14 cellular contexts compared by ENCODE assay signal in the genomic region with DNA sequence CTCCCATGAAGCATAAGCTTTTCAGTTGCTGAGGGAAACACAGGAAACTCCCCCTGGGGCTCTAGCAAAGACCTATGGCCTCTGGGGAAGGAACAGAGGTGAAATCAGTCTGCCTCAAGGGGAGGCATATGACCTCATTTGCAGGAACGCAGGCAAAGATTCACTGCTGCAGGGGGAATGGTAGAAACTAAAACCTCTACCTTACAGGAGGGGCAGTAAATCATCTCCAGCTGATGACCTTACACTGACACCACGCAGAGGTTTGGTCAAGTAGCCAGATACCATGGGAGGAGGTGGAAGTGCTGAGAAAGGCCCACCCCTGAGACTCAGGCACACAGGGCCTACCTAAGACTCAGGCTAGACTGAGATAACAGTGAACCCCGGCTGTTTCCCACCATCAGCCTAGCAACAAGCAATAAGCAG.
DNase-seq lines count a peak whose midpoint lies in the region; ATAC-seq lines count a peak whose summit lies in the region.
"Had no signal": no experiment of that assay in that cellular context is flagged by ENCODE, and none has a peak within 500 bp of the region (broad histone marks: within the 10 kb centered on the region; RNA-seq: fewer than 3 reads in every experiment).

No MANE protein-coding gene starts in this region.

- peaks cover 3% of the 10 kb centered on the region for H3K9me3 Mint-ChIP-seq in activated CD4-positive, alpha-beta T cell treated with anti-CD3 and anti-CD28 coated beads for 36 hours (ENCODE audit: low read depth)
- H3K9me3 Mint-ChIP-seq: central memory CD8-positive, alpha-beta T cell had no signal

- POLR2A ChIA-PET in activated CD4-positive, alpha-beta T cell treated with anti-CD3 and anti-CD28 coated beads for 36 hours (lab: Charles Lee) = no interaction called here

- peak; percentile 31 for DNase-seq in kidney glomerular epithelial cell (lab: John Stamatoyannopoulos, UW)
- DNase-seq in activated CD4-positive, alpha-beta T cell treated with anti-CD3 and anti-CD28 coated beads for 36 hours = no peak
- no peak for DNase-seq in activated naive CD4-positive, alpha-beta T cell (lab: John Stamatoyannopoulos, UW)
- DNase-seq in AG20443 (ENCODE audit: low spot score) = no peak
- DNase-seq: activated CD4-positive, alpha-beta T cell treated with anti-CD3 and anti-CD28 coated beads for 48 hours; activated gamma-delta T cell treated with Interleukin-2 at 50 U/mL for 16 hours; naive thymus-derived CD8-positive, alpha-beta T cell; NCI-H2029; SW 1271 had no signal

- peaks cover 2% of the 10 kb centered on the region for H3K4me1 Mint-ChIP-seq in activated CD4-positive, alpha-beta T cell treated with anti-CD3 and anti-CD28 coated beads for 36 hours
- H3K4me1 Mint-ChIP-seq: central memory CD8-positive, alpha-beta T cell; naive thymus-derived CD8-positive, alpha-beta T cell had no signal

- intact Hi-C loops in activated CD4-positive, alpha-beta T cell treated with anti-CD3 and anti-CD28 coated beads for 36 hours (cut with DNase I, micrococcal nuclease) = no loop called here

- peaks cover 65% of the 10 kb centered on the region for H3K36me3 Mint-ChIP-seq in activated CD4-positive, alpha-beta T cell treated with anti-CD3 and anti-CD28 coated beads for 36 hours (ENCODE audit: low read depth)

- ATAC-seq in GM18861 (IDR thresholded peaks at IDR 0.05; ENCODE audit: unreplicated experiment) (peak; percentile 54), GM21786 (IDR thresholded peaks at IDR 0.05; ENCODE audit: unreplicated experiment) (peak; percentile 93), HG03460 (IDR thresholded peaks at IDR 0.05; ENCODE audit: unreplicated experiment) (peak; percentile 71), HG02981 (IDR thresholded peaks at IDR 0.05; ENCODE audit: unreplicated experiment) (no peak)
- no peak for ATAC-seq in activated CD4-positive, alpha-beta T cell treated with anti-CD3 and anti-CD28 coated beads for 36 hours
- ATAC-seq: naive thymus-derived CD8-positive, alpha-beta T cell had no signal

- H3K27me3 Mint-ChIP-seq in activated CD4-positive, alpha-beta T cell treated with anti-CD3 and anti-CD28 coated beads for 36 hours = no peaks in the 10 kb centered on the region
- H3K27me3 Mint-ChIP-seq: central memory CD8-positive, alpha-beta T cell; naive thymus-derived CD8-positive, alpha-beta T cell had no signal

- no peak overlapping the region for H3K4me3 Mint-ChIP-seq in activated CD4-positive, alpha-beta T cell treated with anti-CD3 and anti-CD28 coated beads for 36 hours
- H3K4me3 Mint-ChIP-seq: central memory CD8-positive, alpha-beta T cell; naive thymus-derived CD8-positive, alpha-beta T cell had no signal

- CTCF ChIA-PET in activated CD4-positive, alpha-beta T cell treated with anti-CD3 and anti-CD28 coated beads for 36 hours (lab: Charles Lee) = no interaction called here

- no peak overlapping the region for H3K27ac Mint-ChIP-seq in activated CD4-positive, alpha-beta T cell treated with anti-CD3 and anti-CD28 coated beads for 36 hours
- H3K27ac Mint-ChIP-seq: naive thymus-derived CD8-positive, alpha-beta T cell had no signal

Comparison
In these comparisons a context has a peak if more than half of its experiments do, and no peak if none do; other contexts are left out.
1. ATAC-seq: peak in GM18861 (single experiment), GM21786 (single experiment) and HG03460 (single experiment); none in HG02981 (single experiment) and activated CD4-positive, alpha-beta T cell treated with anti-CD3 and anti-CD28 coated beads for 36 hours (single experiment).